17 cellular contexts compared by ENCODE assay signal in the genomic region with DNA sequence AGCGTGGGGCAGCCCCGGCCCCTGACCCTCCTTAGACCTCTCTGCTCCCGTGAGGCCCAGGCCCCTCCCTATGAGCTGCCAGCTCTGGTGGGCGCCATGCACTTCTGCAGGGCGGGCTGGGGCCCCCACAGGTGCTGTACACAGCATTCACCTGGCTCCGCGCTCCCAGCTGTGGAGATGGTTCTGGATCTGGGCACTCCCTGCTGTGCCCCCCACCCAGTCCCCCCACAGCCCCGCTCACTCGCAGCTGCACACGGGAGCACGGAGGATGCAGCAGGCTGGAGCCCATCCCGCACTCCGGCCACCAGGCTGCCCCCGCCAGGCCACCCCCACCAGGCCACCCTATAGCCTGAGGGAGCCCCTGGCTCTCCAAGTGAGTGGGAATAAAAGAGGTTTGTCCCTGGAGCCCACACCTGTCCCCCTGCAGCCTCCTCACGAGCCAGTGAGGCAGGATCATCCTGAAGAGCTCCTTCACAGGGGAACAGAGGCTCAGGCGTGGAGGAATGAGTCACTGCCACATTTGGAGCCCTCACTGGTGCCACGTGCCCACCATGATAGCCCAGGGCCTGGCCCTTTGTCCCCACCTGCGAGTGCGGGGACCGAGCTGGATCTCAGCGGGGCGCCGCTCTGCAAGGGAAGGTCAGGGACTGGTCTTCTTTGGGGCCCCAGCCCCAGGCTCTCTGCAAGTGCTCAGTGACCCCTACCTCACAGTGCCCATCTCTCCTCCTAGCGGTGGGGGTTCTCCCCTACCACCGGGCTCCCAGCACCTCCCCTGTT. TPM values are rescaled to one million over a fixed set of nuclear protein-coding genes. Genes with fewer than 3 reads are reported as not detected.
A peak's percentile ranks its signal among the peaks of the same experiment; 100 is the strongest.
DNase-seq lines count a peak whose midpoint lies in the region; ATAC-seq and TF ChIP-seq lines count a peak whose summit lies in the region.
"Had no signal": no experiment of that assay in that cellular context is flagged by ENCODE, and none has a peak within 500 bp of the region (broad histone marks: within the 10 kb centered on the region; RNA-seq: fewer than 3 reads in every experiment).

No MANE protein-coding gene starts in this region.

- no peak for DNase-seq in stimulated activated naive CD8-positive, alpha-beta T cell treated with anti-CD3 and anti-CD28 coated beads, Interleukin-15, amount 100 ng/mL, for 72 hours
- no peak for DNase-seq in stimulated activated naive CD8-positive, alpha-beta T cell treated with anti-CD3 and anti-CD28 coated beads, Interleukin-15, Interleukin-2, amounts not matched to agents 100 U/mL and 50 U/mL, for 24 hours
- no peak for DNase-seq in ascending aorta (ENCODE audit: low spot score in 2 of 2)
- DNase-seq in naive thymus-derived CD8-positive, alpha-beta T cell, result no peak
- no peak for DNase-seq in amniotic stem cell (lab: John Stamatoyannopoulos, UW)
- no peak for DNase-seq in NCI-H510A (lab: John Stamatoyannopoulos, UW)
- DNase-seq: activated CD4-positive, alpha-beta memory T cell treated with anti-CD3 and anti-CD28 coated beads for 36 hours; activated gamma-delta T cell; DMS79 treated with DMSO at 0.1 percent for 48 hours; effector CD8-positive, alpha-beta T cell; Kasumi-1; NCI-H1417 treated with DMSO at 0.1 percent for 48 hours; stimulated activated naive CD4-positive, alpha-beta T cell had no signal

- no peaks in the 10 kb centered on the region for H3K27me3 ChIP-seq in ascending aorta
- H3K27me3 ChIP-seq: BE2C had no signal

- H3K27me3 Mint-ChIP-seq in stimulated activated naive CD8-positive, alpha-beta T cell treated with anti-CD3 and anti-CD28 coated beads, Interleukin-15, amount 100 ng/mL, for 72 hours, result no peaks in the 10 kb centered on the region
- no peaks in the 10 kb centered on the region for H3K27me3 Mint-ChIP-seq in naive thymus-derived CD8-positive, alpha-beta T cell
- H3K27me3 Mint-ChIP-seq: activated CD4-positive, alpha-beta memory T cell treated with anti-CD3 and anti-CD28 coated beads for 36 hours had no signal

- no peaks in the 10 kb centered on the region for H3K36me3 Mint-ChIP-seq in naive thymus-derived CD8-positive, alpha-beta T cell

- peak overlapping the region in 1 of 2 donors; percentile 94 for H3K4me3 ChIP-seq in ascending aorta
- H3K4me3 ChIP-seq: lung had no signal

- H3K27ac ChIP-seq in ascending aorta, result peak overlapping the region; percentile 84 to 89

- TF ChIP-seq CTCF in ascending aorta (IDR thresholded peaks at IDR 0.05), result no peak

- POLR2A ChIA-PET in naive thymus-derived CD8-positive, alpha-beta T cell (lab: Charles Lee), result interaction anchor here (1.1 kb wide), 1 partner anchor 60 kb away, joined by 3 read pairs; no protein-coding TSS in a partner anchor

- H3K4me1 Mint-ChIP-seq in stimulated activated naive CD8-positive, alpha-beta T cell treated with anti-CD3 and anti-CD28 coated beads, Interleukin-15, amount 100 ng/mL, for 72 hours, result peaks cover 16% of the 10 kb centered on the region
- peaks cover 0 to 5% (median 3%) of the 10 kb centered on the region in 4 donors for H3K4me1 Mint-ChIP-seq in naive thymus-derived CD8-positive, alpha-beta T cell

- no peaks in the 10 kb centered on the region for H3K36me3 ChIP-seq in ascending aorta

- H3K4me1 ChIP-seq in ascending aorta, result peaks cover 24 to 47% of the 10 kb centered on the region in 2 donors

- H3K4me3 Mint-ChIP-seq in stimulated activated naive CD8-positive, alpha-beta T cell treated with anti-CD3 and anti-CD28 coated beads, Interleukin-15, amount 100 ng/mL, for 72 hours, result no peak overlapping the region
- H3K4me3 Mint-ChIP-seq in naive thymus-derived CD8-positive, alpha-beta T cell, result peak overlapping the region in 6 of 10 donors; percentile 40 to 67 (median 50)

- ATAC-seq in stimulated activated naive CD8-positive, alpha-beta T cell treated with anti-CD3 and anti-CD28 coated beads, Interleukin-15, amount 100 ng/mL, for 72 hours, result peak; percentile 11
- no peak for ATAC-seq in stimulated activated naive CD8-positive, alpha-beta T cell treated with anti-CD3 and anti-CD28 coated beads, Interleukin-15, Interleukin-2, amounts not matched to agents 100 U/mL and 50 U/mL, for 24 hours
- ATAC-seq in naive thymus-derived CD8-positive, alpha-beta T cell, result no peak
- no peak for ATAC-seq in GM21717 (IDR thresholded peaks at IDR 0.05; ENCODE audit: unreplicated experiment)
- ATAC-seq in HG03442 (IDR thresholded peaks at IDR 0.05; ENCODE audit: unreplicated experiment), result no peak

- no peak overlapping the region for H3K27ac Mint-ChIP-seq in stimulated activated naive CD8-positive, alpha-beta T cell treated with anti-CD3 and anti-CD28 coated beads, Interleukin-15, amount 100 ng/mL, for 72 hours
- no peak overlapping the region for H3K27ac Mint-ChIP-seq in naive thymus-derived CD8-positive, alpha-beta T cell
- H3K27ac Mint-ChIP-seq: activated CD4-positive, alpha-beta memory T cell treated with anti-CD3 and anti-CD28 coated beads for 36 hours had no signal

- intact Hi-C loops in ascending aorta (cut with DNase I), result no loop called here

- no peaks in the 10 kb centered on the region for H3K9me3 Mint-ChIP-seq in stimulated activated naive CD8-positive, alpha-beta T cell treated with anti-CD3 and anti-CD28 coated beads, Interleukin-15, amount 100 ng/mL, for 72 hours
- H3K9me3 Mint-ChIP-seq in naive thymus-derived CD8-positive, alpha-beta T cell, result no peaks in the 10 kb centered on the region
- H3K9me3 Mint-ChIP-seq: activated CD4-positive, alpha-beta memory T cell treated with anti-CD3 and anti-CD28 coated beads for 36 hours had no signal

- H3K9me3 ChIP-seq in ascending aorta, result no peaks in the 10 kb centered on the region
- H3K9me3 ChIP-seq: BE2C had no signal

RNA-seq across cellular contexts. Expression of a gene that starts 1.9 kb away (rescaled TPM):
- 30.2 TPM for total RNA-seq in ascending aorta
- 1 to 10 TPM; 5.1 to 5.5 TPM for total RNA-seq in naive thymus-derived CD8-positive, alpha-beta T cell
- 1 to 10 TPM in 2 of 3 donors, under 1 TPM in 1; 0.61 to 3.1 (median 1.4) TPM for polyA plus RNA-seq in naive thymus-derived CD8-positive, alpha-beta T cell

RNA-seq across cellular contexts. Expression of a gene that starts 27.0 kb away (rescaled TPM):
- total RNA-seq in ascending aorta, result 410 TPM
- total RNA-seq in naive thymus-derived CD8-positive, alpha-beta T cell, result 10 to 100 TPM; 75.4 to 82.5 TPM
- 100 to 1,000 TPM; 248 to 297 (median 283) TPM for polyA plus RNA-seq in naive thymus-derived CD8-positive, alpha-beta T cell

RNA-seq across cellular contexts. Expression of a gene that starts 36.5 kb away (rescaled TPM):
- 249 TPM for total RNA-seq in ascending aorta
- 100 to 1,000 TPM; 114 to 121 TPM for total RNA-seq in naive thymus-derived CD8-positive, alpha-beta T cell
- polyA plus RNA-seq in naive thymus-derived CD8-positive, alpha-beta T cell, result 1 to 10 TPM; 1.8 to 7.6 (median 5.1) TPM

Comparison
In these comparisons a context has a peak if more than half of its experiments do, and no peak if none do; other contexts are left out.
1. H3K4me3 Mint-ChIP-seq: peak in naive thymus-derived CD8-positive, alpha-beta T cell (6 of 10); none in stimulated activated naive CD8-positive, alpha-beta T cell treated with anti-CD3 and anti-CD28 coated beads, Interleukin-15, amount 100 ng/mL, for 72 hours (0 of 2).